In the genomic region with DNA sequence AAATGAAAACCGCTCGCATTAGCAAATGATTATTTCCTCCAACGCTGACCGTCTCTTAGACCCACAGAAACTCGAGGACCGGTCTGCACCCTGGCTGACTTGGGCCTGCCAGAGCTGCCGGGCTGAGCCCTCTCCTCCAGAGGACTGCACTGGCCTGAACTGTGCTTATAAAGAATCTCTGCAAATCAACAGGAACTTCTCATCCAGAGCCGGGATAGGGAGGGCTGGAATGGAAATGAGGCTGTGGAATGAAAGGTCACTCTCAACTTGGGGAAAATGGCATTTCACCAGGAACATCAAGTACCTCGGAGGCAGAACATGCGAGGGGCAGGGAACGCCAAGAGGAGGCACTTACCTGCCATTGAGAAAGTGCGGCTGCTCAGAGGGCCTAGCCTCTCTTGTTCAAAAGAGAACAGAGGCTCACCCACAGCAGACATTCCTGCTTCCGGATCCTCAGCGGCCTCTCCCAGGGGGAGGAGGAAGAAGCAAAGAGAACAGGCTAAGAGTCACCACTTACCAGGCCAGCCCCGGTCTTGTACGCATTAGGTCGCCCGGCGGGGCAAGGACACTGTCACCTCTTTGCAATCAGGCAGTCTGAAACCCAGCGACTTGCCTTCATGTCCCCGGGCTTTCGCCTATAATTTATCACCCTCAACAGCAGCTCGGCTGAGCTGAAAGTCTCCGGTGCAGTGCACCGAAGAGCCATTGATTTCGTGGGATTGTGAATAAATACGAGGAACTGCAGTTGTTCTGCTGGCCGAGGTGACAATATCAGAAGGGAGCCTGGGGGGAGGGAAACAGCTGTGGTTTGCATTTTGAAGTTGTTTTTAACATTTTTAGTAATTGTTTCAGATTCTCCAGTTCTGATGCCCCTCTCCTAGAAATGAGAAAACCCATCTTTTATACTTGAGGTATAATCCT, we compare ENCODE assay signal across 8 cellular contexts. TPM values are rescaled to one million over a fixed set of nuclear protein-coding genes. Genes with fewer than 3 reads are reported as not detected.
DNase-seq lines count a peak whose midpoint lies in the region; ATAC-seq and TF ChIP-seq lines count a peak whose summit lies in the region.

No MANE protein-coding gene starts in this region.

- TSS peak; percentile 54 for BruUV-seq in MCF 10A (replicated peaks; lab: Mats Ljungman, UMichigan)

- no peaks in the 10 kb centered on the region for H3K9me3 Mint-ChIP-seq in MCF 10A (ENCODE audit: unreplicated experiment)

- CTCF ChIA-PET in MCF 10A (lab: Yijun Ruan, JAX) = interaction anchor here (0.6 to 5.5 kb wide), 10 partner anchors 9 to 186 kb away, joined by 3 to 50 read pairs (median 4); a partner anchor contains a TSS

- DNase-seq in G401 (ENCODE audit: low spot score) (peak; percentile 67), NOMO-1 treated with DMSO at 0.1 percent for 48 hours (lab: John Stamatoyannopoulos, UW; ENCODE audit: unreplicated experiment) (peak; percentile 17), MCF 10A (ENCODE audit: unreplicated experiment) (peak; percentile 69), retina (peak; percentile 72), NCI-H1092 treated with DMSO at 0.1 percent for 48 hours (lab: John Stamatoyannopoulos, UW) (no peak)

- TF ChIP-seq CTCF in MCF 10A (IDR thresholded peaks at IDR 0.05; ENCODE audit: unreplicated experiment) = no peak

- H3K4me3 Mint-ChIP-seq in MCF 10A (ENCODE audit: unreplicated experiment) = peak overlapping the region; percentile 65

- in situ Hi-C loops in G401 (cut with HindIII; ENCODE audit: low sequenced_read_pairs) = no loop called here

- peak overlapping the region; percentile 99 for H3K27ac ChIP-seq in iPS-20b (ENCODE audit: low read length)

- H3K27ac Mint-ChIP-seq in MCF 10A (ENCODE audit: low read depth, unreplicated experiment) = peak overlapping the region; percentile 94

- POLR2A ChIA-PET in MCF 10A (lab: Yijun Ruan, JAX) = interaction anchor here (0.6 to 46.0 kb wide), 20 partner anchors 12 to 185 kb away, joined by 3 to 1977 read pairs (median 5); a partner anchor contains a TSS

- H3K4me1 Mint-ChIP-seq in MCF 10A (ENCODE audit: insufficient read depth, unreplicated experiment) = peaks cover 60% of the 10 kb centered on the region

- peak overlapping the region; percentile 74 for H3K4me3 ChIP-seq in iPS-20b (ENCODE audit: low read length)

- no peaks in the 10 kb centered on the region for H3K27me3 ChIP-seq in iPS-20b (ENCODE audit: insufficient read depth, low read length)

- no peaks in the 10 kb centered on the region for H3K9me3 ChIP-seq in iPS-20b (ENCODE audit: insufficient read depth, low read depth, low read length)

- peaks cover 76% of the 10 kb centered on the region for H3K4me1 ChIP-seq in iPS-20b (ENCODE audit: insufficient read depth, low read length)

- H3K36me3 ChIP-seq in iPS-20b (ENCODE audit: insufficient read depth, low read depth, low read length) = 0 out of 2 replicates have a peak, but pooled peaks cover 5% of the 10 kb centered on the region

- intact Hi-C loops in MCF 10A (cut with micrococcal nuclease) = loop anchor here (2.0 to 5.0 kb wide), 3 partner anchors 44 to 146 kb away; no protein-coding TSS in a partner anchor

- no peaks in the 10 kb centered on the region for H3K27me3 Mint-ChIP-seq in MCF 10A (ENCODE audit: insufficient read depth, unreplicated experiment)

- ATAC-seq in GM19351 (IDR thresholded peaks at IDR 0.05; ENCODE audit: unreplicated experiment) (no peak), HG02571 (IDR thresholded peaks at IDR 0.05; ENCODE audit: unreplicated experiment) (no peak)

- peak overlapping the region; percentile 96 for H3K9ac ChIP-seq in iPS-20b (ENCODE audit: low read depth, low read length)

- H3K36me3 Mint-ChIP-seq in MCF 10A (ENCODE audit: insufficient read depth, unreplicated experiment) = peaks cover 42% of the 10 kb centered on the region

RNA-seq across cellular contexts. Expression of a gene that starts 37.6 kb away (rescaled TPM):
- total RNA-seq in G401 (2014; rRNA removed; shearing (Covaris generic)) = 21.5 and 24.7 TPM in 2 replicates
- 126 and 127 TPM in 2 replicates for total RNA-seq in MCF 10A (2022)
